ENCODE assay signal across 14 cellular contexts in genomic region chr9:97511762-97512429, GRCh38. TPM values are rescaled to one million over a fixed set of nuclear protein-coding genes. Genes with fewer than 3 reads are reported as not detected.
DNase-seq lines count a peak whose midpoint lies in the region; ATAC-seq, FAIRE-seq and TF ChIP-seq lines count a peak whose summit lies in the region.
"Had no signal": no experiment of that assay in that cellular context is flagged by ENCODE, and none has a peak within 500 bp of the region (broad histone marks: within the 10 kb centered on the region; RNA-seq: fewer than 3 reads in every experiment).

No MANE protein-coding gene starts in this region.

- no peak overlapping the region for H3K56ac ChIP-seq in IMR-90 (ENCODE audit: extremely low read depth, insufficient read depth, low read length)

- TF ChIP-seq POLR2A in breast epithelium (IDR thresholded peaks at IDR 0.05) = no peak
- TF ChIP-seq POLR2A in IMR-90 (IDR thresholded peaks at IDR 0.05; ENCODE audit: low read depth, low read length) = no peak

- peak overlapping the region; percentile 15 for H2AK9ac ChIP-seq in IMR-90 (replicated peaks; ENCODE audit: low read depth, low read length, poor library complexity)

- no peak overlapping the region; the same call in 1 of the 2 replicates for H3K18ac ChIP-seq in IMR-90 (ENCODE audit: low read depth, low read length)

- no peak overlapping the region for H2AFZ ChIP-seq in IMR-90 (replicated peaks; ENCODE audit: low read length, poor library complexity)

- POLR2A ChIA-PET in MCF 10A (lab: Yijun Ruan, JAX) = no interaction called here
- POLR2A ChIA-PET in IMR-90 (lab: Charles Lee; ENCODE audit: unreplicated experiment) = no interaction called here

- H3K4me3 ChIP-seq in breast epithelium (no peak overlapping the region), IMR-90 (ENCODE audit: insufficient read depth, low read depth, low read length) (no peak overlapping the region), bronchial epithelial cell (ENCODE audit: low read depth, low read length) (no peak overlapping the region), tibial artery (no peak overlapping the region), SJCRH30 (no peak overlapping the region)
- H3K4me3 ChIP-seq: lower lobe of right lung had no signal

- no peak overlapping the region for H3K23ac ChIP-seq in IMR-90 (ENCODE audit: low read depth, low read length)

- H3K27me3 Mint-ChIP-seq in MCF 10A (ENCODE audit: insufficient read depth, unreplicated experiment) = peaks cover 13% of the 10 kb centered on the region
- H3K27me3 Mint-ChIP-seq in activated naive CD8-positive, alpha-beta T cell treated with anti-CD3 and anti-CD28 coated beads for 36 hours = peaks cover 10% of the 10 kb centered on the region

- in situ Hi-C loops in IMR-90 (cut with MboI; ENCODE audit: low sequenced_read_pairs) = no loop called here

- H3K79me1 ChIP-seq in IMR-90 (ENCODE audit: low read depth in 1 of 2, low read length in 2 of 2) = no peaks in the 10 kb centered on the region

- no peaks in the 10 kb centered on the region for H3K9me3 Mint-ChIP-seq in MCF 10A (ENCODE audit: unreplicated experiment)
- no peaks in the 10 kb centered on the region for H3K9me3 Mint-ChIP-seq in activated naive CD8-positive, alpha-beta T cell treated with anti-CD3 and anti-CD28 coated beads for 36 hours

- no CpG with 5 or more reads among the region's 5 CpGs for WGBS in IMR-90 (ENCODE audit: extremely low coverage in 2 of 2, insufficient read length in 1 of 2), 2 experiments

- peaks cover 7% of the 10 kb centered on the region for H3K36me3 Mint-ChIP-seq in MCF 10A (ENCODE audit: insufficient read depth, unreplicated experiment)
- H3K36me3 Mint-ChIP-seq in activated naive CD8-positive, alpha-beta T cell treated with anti-CD3 and anti-CD28 coated beads for 36 hours = no peaks in the 10 kb centered on the region

- H3K9ac ChIP-seq in IMR-90 (ENCODE audit: low read depth, low read length) = no peak overlapping the region

- H3K9me1 ChIP-seq in IMR-90 (ENCODE audit: insufficient read depth, low read length) = peaks cover 9% of the 10 kb centered on the region

- peak overlapping the region; percentile 63 for H3K27ac Mint-ChIP-seq in MCF 10A (ENCODE audit: low read depth, unreplicated experiment)
- H3K27ac Mint-ChIP-seq in activated naive CD8-positive, alpha-beta T cell treated with anti-CD3 and anti-CD28 coated beads for 36 hours = no peak overlapping the region

- peaks cover 17% of the 10 kb centered on the region for H3K4me1 Mint-ChIP-seq in MCF 10A (ENCODE audit: insufficient read depth, unreplicated experiment)
- H3K4me1 Mint-ChIP-seq in activated naive CD8-positive, alpha-beta T cell treated with anti-CD3 and anti-CD28 coated beads for 36 hours = peaks cover 6% of the 10 kb centered on the region

- peak overlapping the region; percentile 44; the same call in 1 of the 2 replicates for H2AK5ac ChIP-seq in IMR-90 (ENCODE audit: low read depth, low read length)

- no peak overlapping the region for H2BK5ac ChIP-seq in IMR-90 (ENCODE audit: low read depth, low read length, poor library complexity, severe bottlenecking)

- H3K9me3 ChIP-seq in breast epithelium = no peaks in the 10 kb centered on the region
- no peaks in the 10 kb centered on the region; the same call in 1 of the 2 replicates for H3K9me3 ChIP-seq in IMR-90 (ENCODE audit: control insufficient read depth, insufficient read depth, low read length)
- H3K9me3 ChIP-seq in tibial artery = no peaks in the 10 kb centered on the region
- no peaks in the 10 kb centered on the region for H3K9me3 ChIP-seq in SJCRH30 (replicated peaks)
- H3K9me3 ChIP-seq: lower lobe of right lung had no signal

- no peaks in the 10 kb centered on the region for H3K27me3 ChIP-seq in breast epithelium
- peaks cover 6% of the 10 kb centered on the region for H3K27me3 ChIP-seq in IMR-90 (ENCODE audit: control insufficient read depth, insufficient read depth, low read length)
- no peaks in the 10 kb centered on the region for H3K27me3 ChIP-seq in bronchial epithelial cell (ENCODE audit: control insufficient read depth, insufficient read depth, low read length)
- H3K27me3 ChIP-seq in tibial artery = no peaks in the 10 kb centered on the region
- no peaks in the 10 kb centered on the region for H3K27me3 ChIP-seq in SJCRH30

- H3K4me2 ChIP-seq in IMR-90 (ENCODE audit: low read depth, low read length) = no peak overlapping the region

- TF ChIP-seq RAD21 in IMR-90 (IDR thresholded peaks at IDR 0.05; ENCODE audit: low read length) = no peak

- H3K4ac ChIP-seq in IMR-90 (ENCODE audit: low read depth, low read length) = peak overlapping the region; percentile 18; the same call in 1 of the 2 replicates

- no peak overlapping the region for H4K8ac ChIP-seq in IMR-90 (ENCODE audit: low read depth in 2 of 2, low read length in 2 of 2)

- no peaks in the 10 kb centered on the region for H3K4me1 ChIP-seq in breast epithelium
- H3K4me1 ChIP-seq in IMR-90 (ENCODE audit: control insufficient read depth, insufficient read depth, low read length) = peaks cover 6% of the 10 kb centered on the region
- H3K4me1 ChIP-seq in tibial artery = peaks cover 0 to 76% (median 25%) of the 10 kb centered on the region in 4 donors
- no peaks in the 10 kb centered on the region for H3K4me1 ChIP-seq in SJCRH30
- H3K4me1 ChIP-seq: lower lobe of right lung had no signal

- H2BK20ac ChIP-seq in IMR-90 (ENCODE audit: low read depth, low read length) = no peak overlapping the region

- TF ChIP-seq CTCF in MCF 10A (IDR thresholded peaks at IDR 0.05; ENCODE audit: unreplicated experiment) = no peak
- no peak for TF ChIP-seq CTCF in breast epithelium (IDR thresholded peaks at IDR 0.05)
- no peak for TF ChIP-seq CTCF in IMR-90 (conservative IDR thresholded peaks at IDR 0.05; ENCODE audit: low read depth, low read length)
- no peak for TF ChIP-seq CTCF in bronchial epithelial cell (IDR thresholded peaks at IDR 0.05; ENCODE audit: insufficient read depth, low read length, severe bottlenecking)
- no peak for TF ChIP-seq CTCF in tibial artery (IDR thresholded peaks at IDR 0.05)

- dilution Hi-C loops in IMR-90 (cut with HindIII; ENCODE audit: low sequenced_read_pairs, unreplicated experiment) = no loop called here

- ATAC-seq in IMR-90 (ENCODE audit: low read depth) = no peak

- peak overlapping the region in 1 of 2 donors; percentile 32 for H3K27ac ChIP-seq in breast epithelium
- no peak overlapping the region for H3K27ac ChIP-seq in IMR-90 (ENCODE audit: insufficient read depth, low read length)
- H3K27ac ChIP-seq in tibial artery = peak overlapping the region; percentile 34 to 53
- H3K27ac ChIP-seq in SJCRH30 = no peak overlapping the region
- H3K27ac ChIP-seq: lower lobe of right lung, RWPE1 had no signal

- no peak overlapping the region for H3K4me3 Mint-ChIP-seq in MCF 10A (ENCODE audit: unreplicated experiment)
- no peak overlapping the region for H3K4me3 Mint-ChIP-seq in activated naive CD8-positive, alpha-beta T cell treated with anti-CD3 and anti-CD28 coated beads for 36 hours

- H2BK15ac ChIP-seq in IMR-90 (ENCODE audit: low read depth, low read length) = no peak overlapping the region

- no peak overlapping the region for H3K14ac ChIP-seq in IMR-90 (replicated peaks; ENCODE audit: low read depth, low read length)

- H2BK120ac ChIP-seq in IMR-90 (ENCODE audit: low read depth, low read length) = 0 out of 2 replicates have a peak overlapping the region, but pooled peaks have one; percentile 14

- BruUV-seq in MCF 10A (replicated peaks; lab: Mats Ljungman, UMichigan) (no TSS peak), IMR-90 (replicated peaks; lab: Mats Ljungman, UMichigan) (no TSS peak)

- DNase-seq in MCF 10A (ENCODE audit: unreplicated experiment) = peak; percentile 56
- no peak for DNase-seq in breast epithelium (ENCODE audit: low spot score in 2 of 2)
- DNase-seq in IMR-90 = no peak
- peak; percentile 22 for DNase-seq in bronchial epithelial cell (ENCODE audit: low read depth)
- no peak for DNase-seq in tibial artery
- DNase-seq in activated naive CD8-positive, alpha-beta T cell treated with anti-CD3 and anti-CD28 coated beads for 36 hours = no peak
- DNase-seq in SJCRH30 = no peak
- no peak for DNase-seq in RCC 7860 (ENCODE audit: low spot score)
- DNase-seq: aorta; effector CD8-positive, alpha-beta T cell; lower lobe of right lung; NCI-H2227 treated with DMSO at 0.1 percent for 48 hours; nucleus accumbens had no signal

- H4K20me1 ChIP-seq in IMR-90 (ENCODE audit: insufficient read depth, low read length) = 0 out of 2 replicates have a peak, but pooled peaks cover 4% of the 10 kb centered on the region

- CTCF ChIA-PET in MCF 10A (lab: Yijun Ruan, JAX) = interaction anchor here (0.6 to 3.3 kb wide), 2 partner anchors 43 to 91 kb away, joined by 3 to 14 read pairs; no protein-coding TSS in a partner anchor
- CTCF ChIA-PET in IMR-90 (lab: Yijun Ruan, JAX) = no interaction called here

- H4K5ac ChIP-seq in IMR-90 (ENCODE audit: low read depth, low read length) = no peak overlapping the region

- FAIRE-seq in bronchial epithelial cell (lab: Jason Lieb, UNC) (no peak), RCC 7860 (lab: Jason Lieb, UNC) (no peak)

- intact Hi-C loops in MCF 10A (cut with micrococcal nuclease) (no loop called here), breast epithelium (cut with DNase I; ENCODE audit: low total_unique reads) (no loop called here), IMR-90 (cut with micrococcal nuclease) (no loop called here), tibial artery (cut with DNase I; ENCODE audit: low total_unique reads) (no loop called here)

- H4K91ac ChIP-seq in IMR-90 (ENCODE audit: insufficient read depth, low read depth, low read length) = no peak overlapping the region

- H3K36me3 ChIP-seq in breast epithelium (no peaks in the 10 kb centered on the region), IMR-90 (ENCODE audit: control insufficient read depth, insufficient read depth, low read length) (no peaks in the 10 kb centered on the region), bronchial epithelial cell (ENCODE audit: control insufficient read depth, insufficient read depth, low read length) (no peaks in the 10 kb centered on the region), tibial artery (peaks cover 0 to 5% (median 3%) of the 10 kb centered on the region in 3 donors), SJCRH30 (no peaks in the 10 kb centered on the region)
- H3K36me3 ChIP-seq: lower lobe of right lung had no signal

RNA-seq across cellular contexts. Expression of gene TMOD1, which starts 10.4 kb away (rescaled TPM):
- 0.26 TPM in 1 of 2 replicates, not detected in the other for total RNA-seq in MCF 10A (2022)
- 10 to 100 TPM; 10.4 to 15.4 (median 13.9) TPM for total RNA-seq in breast epithelium
- total RNA-seq in IMR-90 (2012; rRNA removed) = 0.18 and 0.28 TPM in 2 replicates
- polyA plus RNA-seq in IMR-90 (2012; rRNA removed) = 0.19 and 0.38 TPM in 2 replicates
- 0.16 and 0.26 TPM in 2 replicates for polyA plus RNA-seq in IMR-90 (2012; cell fraction: cytosol; rRNA removed)
- 0.10 and 0.66 TPM in 2 replicates for polyA plus RNA-seq in IMR-90 (2012; cell fraction: nucleus; rRNA removed; ENCODE audit: low replicate concordance)
- not detected in 2 replicates for total RNA-seq in bronchial epithelial cell
- 1 to 10 TPM; 1.2 to 1.5 TPM for total RNA-seq in activated naive CD8-positive, alpha-beta T cell treated with anti-CD3 and anti-CD28 coated beads for 36 hours
- 0.43 and 0.55 TPM in 2 replicates for total RNA-seq in SJCRH30 (2014; rRNA removed; shearing (Covaris generic))

Comparison
In these comparisons a context has a peak if more than half of its experiments do, and no peak if none do; other contexts are left out.
1. DNase-seq: peak in MCF 10A (single experiment) and bronchial epithelial cell (single experiment); none in breast epithelium (0 of 2), IMR-90 (single experiment), tibial artery (0 of 2), activated naive CD8-positive, alpha-beta T cell treated with anti-CD3 and anti-CD28 coated beads for 36 hours (single experiment), SJCRH30 (0 of 2) and RCC 7860 (single experiment).
2. H3K27ac ChIP-seq: peak in tibial artery (2 of 2); none in IMR-90 (single experiment) and SJCRH30 (single experiment).